1 cellular context compared by ENCODE assay signal in the genomic region with DNA sequence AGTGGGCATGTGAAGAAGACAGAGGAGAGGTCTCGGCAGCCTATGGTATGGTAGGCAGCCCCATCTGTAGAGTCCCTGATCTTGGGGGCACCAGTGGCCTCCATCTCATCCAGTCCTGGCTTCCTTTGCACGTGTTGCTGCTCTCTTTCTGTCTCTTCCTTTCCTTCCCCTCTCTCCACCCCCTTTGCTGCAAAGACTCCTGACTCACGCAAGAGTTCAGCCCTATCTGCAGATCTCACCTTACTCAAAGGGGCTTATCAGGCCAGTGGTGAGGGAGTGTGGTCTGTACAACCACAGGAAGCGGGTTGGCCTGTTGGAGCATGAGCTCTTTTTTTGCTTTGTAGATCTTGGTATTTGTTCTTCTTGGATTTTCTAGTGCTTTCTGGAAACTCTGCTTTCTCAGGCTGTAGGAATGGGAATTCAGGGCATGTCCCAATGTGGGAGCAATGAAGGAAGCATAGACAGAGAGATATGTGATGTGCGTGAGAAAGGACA.
A peak's percentile ranks its signal among the peaks of the same experiment; 100 is the strongest.
TF ChIP-seq lines count a peak whose summit lies in the region.

No MANE protein-coding gene starts in this region.

TF ChIP-seq in K562, 482 proteins besides CTCF, POLR2A, EP300 and RAD21 (continued from another document and continues in another):
- TF ChIP-seq, protein P1, sequence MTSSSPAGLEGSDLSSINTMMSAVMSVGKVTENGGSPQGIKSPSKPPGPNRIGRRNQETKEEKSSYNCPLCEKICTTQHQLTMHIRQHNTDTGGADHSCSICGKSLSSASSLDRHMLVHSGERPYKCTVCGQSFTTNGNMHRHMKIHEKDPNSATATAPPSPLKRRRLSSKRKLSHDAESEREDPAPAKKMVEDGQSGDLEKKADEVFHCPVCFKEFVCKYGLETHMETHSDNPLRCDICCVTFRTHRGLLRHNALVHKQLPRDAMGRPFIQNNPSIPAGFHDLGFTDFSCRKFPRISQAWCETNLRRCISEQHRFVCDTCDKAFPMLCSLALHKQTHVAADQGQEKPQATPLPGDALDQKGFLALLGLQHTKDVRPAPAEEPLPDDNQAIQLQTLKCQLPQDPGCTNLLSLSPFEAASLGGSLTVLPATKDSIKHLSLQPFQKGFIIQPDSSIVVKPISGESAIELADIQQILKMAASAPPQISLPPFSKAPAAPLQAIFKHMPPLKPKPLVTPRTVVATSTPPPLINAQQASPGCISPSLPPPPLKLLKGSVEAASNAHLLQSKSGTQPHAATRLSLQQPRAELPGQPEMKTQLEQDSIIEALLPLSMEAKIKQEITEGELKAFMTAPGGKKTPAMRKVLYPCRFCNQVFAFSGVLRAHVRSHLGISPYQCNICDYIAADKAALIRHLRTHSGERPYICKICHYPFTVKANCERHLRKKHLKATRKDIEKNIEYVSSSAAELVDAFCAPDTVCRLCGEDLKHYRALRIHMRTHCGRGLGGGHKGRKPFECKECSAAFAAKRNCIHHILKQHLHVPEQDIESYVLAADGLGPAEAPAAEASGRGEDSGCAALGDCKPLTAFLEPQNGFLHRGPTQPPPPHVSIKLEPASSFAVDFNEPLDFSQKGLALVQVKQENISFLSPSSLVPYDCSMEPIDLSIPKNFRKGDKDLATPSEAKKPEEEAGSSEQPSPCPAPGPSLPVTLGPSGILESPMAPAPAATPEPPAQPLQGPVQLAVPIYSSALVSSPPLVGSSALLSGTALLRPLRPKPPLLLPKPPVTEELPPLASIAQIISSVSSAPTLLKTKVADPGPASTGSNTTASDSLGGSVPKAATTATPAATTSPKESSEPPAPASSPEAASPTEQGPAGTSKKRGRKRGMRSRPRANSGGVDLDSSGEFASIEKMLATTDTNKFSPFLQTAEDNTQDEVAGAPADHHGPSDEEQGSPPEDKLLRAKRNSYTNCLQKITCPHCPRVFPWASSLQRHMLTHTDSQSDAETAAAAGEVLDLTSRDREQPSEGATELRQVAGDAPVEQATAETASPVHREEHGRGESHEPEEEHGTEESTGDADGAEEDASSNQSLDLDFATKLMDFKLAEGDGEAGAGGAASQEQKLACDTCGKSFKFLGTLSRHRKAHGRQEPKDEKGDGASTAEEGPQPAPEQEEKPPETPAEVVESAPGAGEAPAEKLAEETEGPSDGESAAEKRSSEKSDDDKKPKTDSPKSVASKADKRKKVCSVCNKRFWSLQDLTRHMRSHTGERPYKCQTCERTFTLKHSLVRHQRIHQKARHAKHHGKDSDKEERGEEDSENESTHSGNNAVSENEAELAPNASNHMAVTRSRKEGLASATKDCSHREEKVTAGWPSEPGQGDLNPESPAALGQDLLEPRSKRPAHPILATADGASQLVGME (CRISPR knock-in tag; IDR thresholded peaks at IDR 0.05): peak; percentile 93
- TF ChIP-seq ZNF224 (CRISPR knock-in tag; IDR thresholded peaks at IDR 0.05) (no peak), ZBTB7A (IDR thresholded peaks at IDR 0.05; ENCODE audit: borderline replicate concordance, control insufficient read depth, low read depth, low read length) (peak; percentile 94), XRCC5 (IDR thresholded peaks at IDR 0.05; ENCODE audit: low read depth, low read length) (no peak), GATAD2B (IDR thresholded peaks at IDR 0.05; ENCODE audit: borderline replicate concordance) (peak; percentile 97), RBFOX2 (IDR thresholded peaks at IDR 0.05; ENCODE audit: low read depth, low read length) (no peak; the same call in 1 of the 2 replicates), CBX5 (IDR thresholded peaks at IDR 0.05; ENCODE audit: borderline replicate concordance, low read depth) (0 out of 2 replicates have a peak, but pooled peaks have one; percentile 51), MAFG (tag; conservative IDR thresholded peaks at IDR 0.05) (peak; percentile 72), EP400 (IDR thresholded peaks at IDR 0.05) (peak; percentile 84), PYGO2 (tag; IDR thresholded peaks at IDR 0.05) (no peak), MEF2D (tag; conservative IDR thresholded peaks at IDR 0.05; ENCODE audit: low read depth) (peak; percentile 83), LCOR (CRISPR knock-in tag; IDR thresholded peaks at IDR 0.05) (peak; percentile 87), RHOXF2B (CRISPR knock-in tag; conservative IDR thresholded peaks at IDR 0.05) (no peak), FOXJ2 (tag; IDR thresholded peaks at IDR 0.05) (peak; percentile 52; the same call in 1 of the 2 replicates), ZC3H8 (IDR thresholded peaks at IDR 0.05) (no peak), MBD2 (IDR thresholded peaks at IDR 0.05; ENCODE audit: borderline replicate concordance, low read depth) (peak; percentile 92), HSF4 (CRISPR knock-in tag; IDR thresholded peaks at IDR 0.05; ENCODE audit: borderline replicate concordance) (no peak), HNRNPUL1 (IDR thresholded peaks at IDR 0.05; ENCODE audit: low read length) (no peak), RBM25 (IDR thresholded peaks at IDR 0.05; ENCODE audit: low read depth, low read length, severe bottlenecking) (no peak), POLR2AphosphoS5 (IDR thresholded peaks at IDR 0.05; ENCODE audit: control insufficient read depth, insufficient read depth, low read depth, low read length) (peak; percentile 96), ZNF644 (tag; IDR thresholded peaks at IDR 0.05; ENCODE audit: low read depth) (no peak; the same call in 1 of the 2 replicates), TBL1XR1 (IDR thresholded peaks at IDR 0.05; ENCODE audit: low read length in 2 of 2) (peak; percentile 89 to 97), CBX3 (IDR thresholded peaks at IDR 0.05; ENCODE audit: borderline replicate concordance in 1 of 2, low read length in 2 of 2) (peak in 1 of 2 experiments; percentile 91; a peak in 2 of 3 replicates), ASH1L (IDR thresholded peaks at IDR 0.05; ENCODE audit: borderline replicate concordance, low read depth, partially characterized antibody) (no peak), ZFP36 (IDR thresholded peaks at IDR 0.05; ENCODE audit: low read depth, low read length, partially characterized antibody) (peak; percentile 37), CBFB (CRISPR knock-in tag; IDR thresholded peaks at IDR 0.05) (peak; percentile 99), KHSRP (IDR thresholded peaks at IDR 0.05) (no peak), ETS2 (tag; IDR thresholded peaks at IDR 0.05; ENCODE audit: borderline replicate concordance, poor library complexity, severe bottlenecking) (no peak), ADNP (tag; IDR thresholded peaks at IDR 0.05) (0 out of 2 replicates have a peak, but pooled peaks have one; percentile 35), TCF7 (IDR thresholded peaks at IDR 0.05; ENCODE audit: borderline replicate concordance) (peak; percentile 96), FOXA1 (IDR thresholded peaks at IDR 0.05; ENCODE audit: borderline replicate concordance) (no peak), JUNB (CRISPR knock-in tag; conservative IDR thresholded peaks at IDR 0.05) (no peak), WHSC1 (IDR thresholded peaks at IDR 0.05; ENCODE audit: low read length) (no peak), ZNF282 (CRISPR knock-in tag; IDR thresholded peaks at IDR 0.05) (no peak), TAF7 (tag; IDR thresholded peaks at IDR 0.05) (no peak), CBFA2T2 (conservative IDR thresholded peaks at IDR 0.05) (peak; percentile 92), SPI1 (IDR thresholded peaks at IDR 0.05; ENCODE audit: borderline replicate concordance, low read depth, low read length) (peak; percentile 65; the same call in 1 of the 2 replicates), SIN3B (IDR thresholded peaks at IDR 0.05; ENCODE audit: low read depth) (no peak), CCNT2 (IDR thresholded peaks at IDR 0.05; ENCODE audit: borderline replicate concordance, extremely low read depth, insufficient read length, low read depth, low read length) (peak; percentile 57), NR3C1 (CRISPR knock-in tag; IDR thresholded peaks at IDR 0.05) (no peak), NCOA6 (IDR thresholded peaks at IDR 0.05) (no peak), RBBP5 (IDR thresholded peaks at IDR 0.05; ENCODE audit: borderline replicate concordance, insufficient read depth, low read length, poor library complexity, severe bottlenecking) (peak; percentile 56), MAFF (IDR thresholded peaks at IDR 0.05; ENCODE audit: low read length) (peak; percentile 74), SRSF3 (IDR thresholded peaks at IDR 0.05; ENCODE audit: insufficient read depth, low read length) (no peak), BRD4 (IDR thresholded peaks at IDR 0.05) (no peak), GATAD2A (IDR thresholded peaks at IDR 0.05) (peak; percentile 98), GABPB1 (CRISPR knock-in tag; IDR thresholded peaks at IDR 0.05) (peak; percentile 48; the same call in 1 of the 2 replicates)
- TF ChIP-seq, protein P2, sequence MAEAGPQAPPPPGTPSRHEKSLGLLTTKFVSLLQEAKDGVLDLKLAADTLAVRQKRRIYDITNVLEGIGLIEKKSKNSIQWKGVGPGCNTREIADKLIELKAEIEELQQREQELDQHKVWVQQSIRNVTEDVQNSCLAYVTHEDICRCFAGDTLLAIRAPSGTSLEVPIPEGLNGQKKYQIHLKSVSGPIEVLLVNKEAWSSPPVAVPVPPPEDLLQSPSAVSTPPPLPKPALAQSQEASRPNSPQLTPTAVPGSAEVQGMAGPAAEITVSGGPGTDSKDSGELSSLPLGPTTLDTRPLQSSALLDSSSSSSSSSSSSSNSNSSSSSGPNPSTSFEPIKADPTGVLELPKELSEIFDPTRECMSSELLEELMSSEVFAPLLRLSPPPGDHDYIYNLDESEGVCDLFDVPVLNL (CRISPR knock-in tag; IDR thresholded peaks at IDR 0.05; ENCODE audit: low read depth): no peak
- TF ChIP-seq, protein P3, sequence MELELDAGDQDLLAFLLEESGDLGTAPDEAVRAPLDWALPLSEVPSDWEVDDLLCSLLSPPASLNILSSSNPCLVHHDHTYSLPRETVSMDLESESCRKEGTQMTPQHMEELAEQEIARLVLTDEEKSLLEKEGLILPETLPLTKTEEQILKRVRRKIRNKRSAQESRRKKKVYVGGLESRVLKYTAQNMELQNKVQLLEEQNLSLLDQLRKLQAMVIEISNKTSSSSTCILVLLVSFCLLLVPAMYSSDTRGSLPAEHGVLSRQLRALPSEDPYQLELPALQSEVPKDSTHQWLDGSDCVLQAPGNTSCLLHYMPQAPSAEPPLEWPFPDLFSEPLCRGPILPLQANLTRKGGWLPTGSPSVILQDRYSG (tag; conservative IDR thresholded peaks at IDR 0.05; ENCODE audit: low read depth): peak; percentile 80
- TF ChIP-seq, protein P4, sequence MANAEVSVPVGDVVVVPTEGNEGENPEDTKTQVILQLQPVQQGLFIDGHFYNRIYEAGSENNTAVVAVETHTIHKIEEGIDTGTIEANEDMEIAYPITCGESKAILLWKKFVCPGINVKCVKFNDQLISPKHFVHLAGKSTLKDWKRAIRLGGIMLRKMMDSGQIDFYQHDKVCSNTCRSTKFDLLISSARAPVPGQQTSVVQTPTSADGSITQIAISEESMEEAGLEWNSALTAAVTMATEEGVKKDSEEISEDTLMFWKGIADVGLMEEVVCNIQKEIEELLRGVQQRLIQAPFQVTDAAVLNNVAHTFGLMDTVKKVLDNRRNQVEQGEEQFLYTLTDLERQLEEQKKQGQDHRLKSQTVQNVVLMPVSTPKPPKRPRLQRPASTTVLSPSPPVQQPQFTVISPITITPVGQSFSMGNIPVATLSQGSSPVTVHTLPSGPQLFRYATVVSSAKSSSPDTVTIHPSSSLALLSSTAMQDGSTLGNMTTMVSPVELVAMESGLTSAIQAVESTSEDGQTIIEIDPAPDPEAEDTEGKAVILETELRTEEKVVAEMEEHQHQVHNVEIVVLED (CRISPR knock-in tag; IDR thresholded peaks at IDR 0.05): no peak
- TF ChIP-seq, protein P5, sequence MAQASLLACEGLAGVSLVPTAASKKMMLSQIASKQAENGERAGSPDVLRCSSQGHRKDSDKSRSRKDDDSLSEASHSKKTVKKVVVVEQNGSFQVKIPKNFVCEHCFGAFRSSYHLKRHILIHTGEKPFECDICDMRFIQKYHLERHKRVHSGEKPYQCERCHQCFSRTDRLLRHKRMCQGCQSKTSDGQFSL (CRISPR knock-in tag; IDR thresholded peaks at IDR 0.05): no peak
- TF ChIP-seq, protein P5 (tag; IDR thresholded peaks at IDR 0.05): no peak
- TF ChIP-seq, protein P6, sequence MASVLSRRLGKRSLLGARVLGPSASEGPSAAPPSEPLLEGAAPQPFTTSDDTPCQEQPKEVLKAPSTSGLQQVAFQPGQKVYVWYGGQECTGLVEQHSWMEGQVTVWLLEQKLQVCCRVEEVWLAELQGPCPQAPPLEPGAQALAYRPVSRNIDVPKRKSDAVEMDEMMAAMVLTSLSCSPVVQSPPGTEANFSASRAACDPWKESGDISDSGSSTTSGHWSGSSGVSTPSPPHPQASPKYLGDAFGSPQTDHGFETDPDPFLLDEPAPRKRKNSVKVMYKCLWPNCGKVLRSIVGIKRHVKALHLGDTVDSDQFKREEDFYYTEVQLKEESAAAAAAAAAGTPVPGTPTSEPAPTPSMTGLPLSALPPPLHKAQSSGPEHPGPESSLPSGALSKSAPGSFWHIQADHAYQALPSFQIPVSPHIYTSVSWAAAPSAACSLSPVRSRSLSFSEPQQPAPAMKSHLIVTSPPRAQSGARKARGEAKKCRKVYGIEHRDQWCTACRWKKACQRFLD (CRISPR knock-in tag; IDR thresholded peaks at IDR 0.05): peak; percentile 74; the same call in 1 of the 2 replicates
- TF ChIP-seq, protein P7, sequence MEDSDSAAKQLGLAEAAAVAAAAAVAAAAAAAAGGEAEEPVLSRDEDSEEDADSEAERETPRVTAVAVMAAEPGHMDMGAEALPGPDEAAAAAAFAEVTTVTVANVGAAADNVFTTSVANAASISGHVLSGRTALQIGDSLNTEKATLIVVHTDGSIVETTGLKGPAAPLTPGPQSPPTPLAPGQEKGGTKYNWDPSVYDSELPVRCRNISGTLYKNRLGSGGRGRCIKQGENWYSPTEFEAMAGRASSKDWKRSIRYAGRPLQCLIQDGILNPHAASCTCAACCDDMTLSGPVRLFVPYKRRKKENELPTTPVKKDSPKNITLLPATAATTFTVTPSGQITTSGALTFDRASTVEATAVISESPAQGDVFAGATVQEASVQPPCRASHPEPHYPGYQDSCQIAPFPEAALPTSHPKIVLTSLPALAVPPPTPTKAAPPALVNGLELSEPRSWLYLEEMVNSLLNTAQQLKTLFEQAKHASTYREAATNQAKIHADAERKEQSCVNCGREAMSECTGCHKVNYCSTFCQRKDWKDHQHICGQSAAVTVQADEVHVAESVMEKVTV (CRISPR knock-in tag; IDR thresholded peaks at IDR 0.05): no peak
- TF ChIP-seq, protein P8, sequence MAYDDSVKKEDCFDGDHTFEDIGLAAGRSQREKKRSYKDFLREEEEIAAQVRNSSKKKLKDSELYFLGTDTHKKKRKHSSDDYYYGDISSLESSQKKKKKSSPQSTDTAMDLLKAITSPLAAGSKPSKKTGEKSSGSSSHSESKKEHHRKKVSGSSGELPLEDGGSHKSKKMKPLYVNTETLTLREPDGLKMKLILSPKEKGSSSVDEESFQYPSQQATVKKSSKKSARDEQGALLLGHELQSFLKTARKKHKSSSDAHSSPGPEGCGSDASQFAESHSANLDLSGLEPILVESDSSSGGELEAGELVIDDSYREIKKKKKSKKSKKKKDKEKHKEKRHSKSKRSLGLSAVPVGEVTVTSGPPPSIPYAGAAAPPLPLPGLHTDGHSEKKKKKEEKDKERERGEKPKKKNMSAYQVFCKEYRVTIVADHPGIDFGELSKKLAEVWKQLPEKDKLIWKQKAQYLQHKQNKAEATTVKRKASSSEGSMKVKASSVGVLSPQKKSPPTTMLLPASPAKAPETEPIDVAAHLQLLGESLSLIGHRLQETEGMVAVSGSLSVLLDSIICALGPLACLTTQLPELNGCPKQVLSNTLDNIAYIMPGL (CRISPR knock-in tag; IDR thresholded peaks at IDR 0.05): no peak
